ENCODE assay signal across 9 cellular contexts in genomic region chrX:2629316-2630168, GRCh38.
A peak's percentile ranks its signal among the peaks of the same experiment; 100 is the strongest.
DNase-seq lines count a peak whose midpoint lies in the region; ATAC-seq and TF ChIP-seq lines count a peak whose summit lies in the region.
"Had no signal": no experiment of that assay in that cellular context is flagged by ENCODE, and none has a peak within 500 bp of the region (broad histone marks: within the 10 kb centered on the region; RNA-seq: fewer than 3 reads in every experiment).

No MANE protein-coding gene starts in this region.

- CTCF ChIA-PET in OCI-LY7 (lab: Charles Lee; ENCODE audit: unreplicated experiment): no interaction called here

- H3K36me3 Mint-ChIP-seq in activated CD4-positive, alpha-beta T cell treated with anti-CD3 and anti-CD28 coated beads, Interleukin-2, amount 10 ng/mL, durations not matched to agents 24 days and 14 days (ENCODE audit: low read depth): peaks cover 76% of the 10 kb centered on the region
- H3K36me3 Mint-ChIP-seq in stimulated activated effector memory CD8-positive, alpha-beta T cell treated with anti-CD3 and anti-CD28 coated beads, Interleukin-12 subunit alpha, Interleukin-12 subunit beta, amount 100 ng/mL, for 72 hours: peaks cover 86% of the 10 kb centered on the region

- H4K20me1 ChIP-seq in OCI-LY7 (ENCODE audit: insufficient read depth, low read length): no peaks in the 10 kb centered on the region

- no peak for DNase-seq in activated CD4-positive, alpha-beta T cell treated with anti-CD3 and anti-CD28 coated beads, Interleukin-2, amount 10 ng/mL, durations not matched to agents 24 days and 14 days
- no peak for DNase-seq in activated CD4-positive, alpha-beta T cell treated with anti-CD3 and anti-CD28 coated beads, Interleukin-2, amount 50 U/mL, for 1 hour
- DNase-seq in OCI-LY7 (ENCODE audit: low spot score) (peak; percentile 94), colonic mucosa (no peak), NCI-H524 treated with DMSO at 0.1 percent for 48 hours (lab: John Stamatoyannopoulos, UW) (no peak), GDM1 (lab: John Stamatoyannopoulos, UW) (no peak)
- peak in 1 of 2 donors; percentile 65 for DNase-seq in stimulated activated effector memory CD8-positive, alpha-beta T cell treated with anti-CD3 and anti-CD28 coated beads, Interleukin-12 subunit alpha, Interleukin-12 subunit beta, amount 100 ng/mL, for 72 hours (ENCODE audit: low spot score in 2 of 2)
- DNase-seq: kidney had no signal

- H3K36me3 ChIP-seq in OCI-LY7 (ENCODE audit: insufficient read depth, low read length) (peaks cover 38% of the 10 kb centered on the region), colonic mucosa (no peaks in the 10 kb centered on the region)

- H3K27ac Mint-ChIP-seq in activated CD4-positive, alpha-beta T cell treated with anti-CD3 and anti-CD28 coated beads, Interleukin-2, amount 10 ng/mL, durations not matched to agents 24 days and 14 days: peak overlapping the region; percentile 82
- H3K27ac Mint-ChIP-seq in stimulated activated effector memory CD8-positive, alpha-beta T cell treated with anti-CD3 and anti-CD28 coated beads, Interleukin-12 subunit alpha, Interleukin-12 subunit beta, amount 100 ng/mL, for 72 hours: peak overlapping the region; percentile 95

- H3K4me2 ChIP-seq in OCI-LY7 (ENCODE audit: low read length): peak overlapping the region; percentile 65

- H3K4me1 Mint-ChIP-seq in activated CD4-positive, alpha-beta T cell treated with anti-CD3 and anti-CD28 coated beads, Interleukin-2, amount 10 ng/mL, durations not matched to agents 24 days and 14 days: peaks cover 32% of the 10 kb centered on the region
- H3K4me1 Mint-ChIP-seq in stimulated activated effector memory CD8-positive, alpha-beta T cell treated with anti-CD3 and anti-CD28 coated beads, Interleukin-12 subunit alpha, Interleukin-12 subunit beta, amount 100 ng/mL, for 72 hours: peaks cover 49% of the 10 kb centered on the region

- ATAC-seq in stimulated activated effector memory CD8-positive, alpha-beta T cell treated with anti-CD3 and anti-CD28 coated beads, Interleukin-12 subunit alpha, Interleukin-12 subunit beta, amount 100 ng/mL, for 72 hours: no peak
- no peak for ATAC-seq in GM21381 (IDR thresholded peaks at IDR 0.05; ENCODE audit: unreplicated experiment)

- H3K9me3 Mint-ChIP-seq in activated CD4-positive, alpha-beta T cell treated with anti-CD3 and anti-CD28 coated beads, Interleukin-2, amount 10 ng/mL, durations not matched to agents 24 days and 14 days: peaks cover 44% of the 10 kb centered on the region
- H3K9me3 Mint-ChIP-seq in stimulated activated effector memory CD8-positive, alpha-beta T cell treated with anti-CD3 and anti-CD28 coated beads, Interleukin-12 subunit alpha, Interleukin-12 subunit beta, amount 100 ng/mL, for 72 hours: peaks cover 21% of the 10 kb centered on the region

- H3K9me2 ChIP-seq in OCI-LY7 (ENCODE audit: insufficient read depth, low read length): peaks cover 8% of the 10 kb centered on the region; the same call in 1 of the 2 replicates

- no peak overlapping the region for H3K4me3 Mint-ChIP-seq in activated CD4-positive, alpha-beta T cell treated with anti-CD3 and anti-CD28 coated beads, Interleukin-2, amount 10 ng/mL, durations not matched to agents 24 days and 14 days
- H3K4me3 Mint-ChIP-seq in stimulated activated effector memory CD8-positive, alpha-beta T cell treated with anti-CD3 and anti-CD28 coated beads, Interleukin-12 subunit alpha, Interleukin-12 subunit beta, amount 100 ng/mL, for 72 hours: peak overlapping the region; percentile 48

- H3K4me3 ChIP-seq in OCI-LY7 (ENCODE audit: low read depth, low read length, poor library complexity, severe bottlenecking) (peak overlapping the region; percentile 50), colonic mucosa (no peak overlapping the region)

- peak overlapping the region; percentile 90 for H3K27ac ChIP-seq in OCI-LY7 (ENCODE audit: low read depth, low read length, poor library complexity, severe bottlenecking)
- H3K27ac ChIP-seq in colonic mucosa: peak overlapping the region; percentile 71

- H3K9ac ChIP-seq in colonic mucosa (ENCODE audit: low read depth in 2 of 2, low read length in 2 of 2): no peak overlapping the region

- no peaks in the 10 kb centered on the region for H3K79me2 ChIP-seq in OCI-LY7 (ENCODE audit: insufficient read depth, low read depth, low read length)

- H3K27me3 Mint-ChIP-seq in activated CD4-positive, alpha-beta T cell treated with anti-CD3 and anti-CD28 coated beads, Interleukin-2, amount 10 ng/mL, durations not matched to agents 24 days and 14 days: no peaks in the 10 kb centered on the region

- POLR2A ChIA-PET in OCI-LY7 (lab: Charles Lee): no interaction called here

- BruUV-seq in OCI-LY7 (replicated peaks; lab: Mats Ljungman, UMichigan): TSS peak; percentile 20

- no peaks in the 10 kb centered on the region for H3K27me3 ChIP-seq in colonic mucosa

- intact Hi-C loops in activated CD4-positive, alpha-beta T cell treated with anti-CD3 and anti-CD28 coated beads, Interleukin-2, amount 10 ng/mL, durations not matched to agents 24 days and 14 days (cut with micrococcal nuclease): no loop called here
- intact Hi-C loops in OCI-LY7 (cut with micrococcal nuclease; ENCODE audit: unreplicated experiment) (loop anchor here (2.0 to 5.0 kb wide), 4 partner anchors 21 to 1177 kb away; partner anchors contain the start of genes ASMTL and CD99), colonic mucosa (cut with DNase I) (no loop called here)

- no peak for TF ChIP-seq CTCF in OCI-LY7 (conservative IDR thresholded peaks at IDR 0.05; ENCODE audit: low read length)
- no peak for TF ChIP-seq CTCF in colonic mucosa (IDR thresholded peaks at IDR 0.05)

- peak overlapping the region; percentile 75 for H2AFZ ChIP-seq in OCI-LY7 (ENCODE audit: low read length)

- H3K4me1 ChIP-seq in OCI-LY7 (ENCODE audit: insufficient read depth, low read length, poor library complexity, severe bottlenecking) (peaks cover 43% of the 10 kb centered on the region), colonic mucosa (no peaks in the 10 kb centered on the region)

- H3K9me3 ChIP-seq in OCI-LY7 (ENCODE audit: low read length) (peaks cover 12% of the 10 kb centered on the region; the same call in 1 of the 2 replicates), colonic mucosa (no peaks in the 10 kb centered on the region)
